ENCODE assay signal across 8 cellular contexts in genomic region chr11:810040-810567, GRCh38. TPM values are rescaled to one million over a fixed set of nuclear protein-coding genes. Genes with fewer than 3 reads are reported as not detected.
DNase-seq lines count a peak whose midpoint lies in the region; ATAC-seq and TF ChIP-seq lines count a peak whose summit lies in the region.

No MANE protein-coding gene starts in this region.

- H3K4me1 Mint-ChIP-seq in activated naive CD8-positive, alpha-beta T cell treated with anti-CD3 and anti-CD28 coated beads, Interleukin-2, amount 50 U/mL, for 24 hours: peaks cover 42% of the 10 kb centered on the region

- no peak for TF ChIP-seq EP300 in tibial nerve (IDR thresholded peaks at IDR 0.05)

- DNase-seq in activated naive CD8-positive, alpha-beta T cell treated with anti-CD3 and anti-CD28 coated beads, Interleukin-2, amount 50 U/mL, for 24 hours: no peak
- DNase-seq in left colon: no peak
- DNase-seq in tibial nerve (ENCODE audit: low spot score in 2 of 2): no peak
- no peak for DNase-seq in GM19238 (ENCODE audit: insufficient read length, low spot score)
- no peak for DNase-seq in mucosa of gallbladder (ENCODE audit: low spot score)
- DNase-seq in NCI-H2196 treated with DMSO at 0.1 percent for 48 hours (lab: John Stamatoyannopoulos, UW; ENCODE audit: unreplicated experiment): no peak

- no peaks in the 10 kb centered on the region for H3K9me3 Mint-ChIP-seq in activated naive CD8-positive, alpha-beta T cell treated with anti-CD3 and anti-CD28 coated beads, Interleukin-2, amount 50 U/mL, for 24 hours

- H3K4me2 ChIP-seq in BLaER1 treated with 17β-estradiol and CSF1 and Interleukin-3, amounts not matched to agents 10 nM and 100 nM: peak overlapping the region; percentile 88 to 99 (median 95)

- H3K27ac Mint-ChIP-seq in activated naive CD8-positive, alpha-beta T cell treated with anti-CD3 and anti-CD28 coated beads, Interleukin-2, amount 50 U/mL, for 24 hours: peak overlapping the region; percentile 98

- H3K27me3 ChIP-seq in BLaER1 treated with 17β-estradiol and CSF1 and Interleukin-3, amounts not matched to agents 10 nM and 100 nM: no peaks in the 10 kb centered on the region
- no peaks in the 10 kb centered on the region for H3K27me3 ChIP-seq in tibial nerve

- peak; percentile 6 for ATAC-seq in HG02623 (IDR thresholded peaks at IDR 0.05; ENCODE audit: unreplicated experiment)
- ATAC-seq in activated naive CD8-positive, alpha-beta T cell treated with anti-CD3 and anti-CD28 coated beads, Interleukin-2, amount 50 U/mL, for 24 hours: no peak
- ATAC-seq in left colon: peak; percentile 36

- H3K27ac ChIP-seq in BLaER1 treated with 17β-estradiol and CSF1 and Interleukin-3, amounts not matched to agents 10 nM and 100 nM: peak overlapping the region; percentile 94 to 99 (median 97)
- peak overlapping the region; percentile 96 to 98 (median 97) for H3K27ac ChIP-seq in tibial nerve

- H3K36me3 ChIP-seq in BLaER1 treated with 17β-estradiol and CSF1 and Interleukin-3, amounts not matched to agents 10 nM and 100 nM: peaks cover 35 to 50% (median 45%) of the 10 kb centered on the region in 11 experiments
- H3K36me3 ChIP-seq in tibial nerve: peaks cover 0 to 39% (median 7%) of the 10 kb centered on the region in 3 donors

- intact Hi-C loops in left colon (cut with DNase I, micrococcal nuclease): no loop called here

- peaks cover 33 to 53% (median 51%) of the 10 kb centered on the region in 11 experiments; a peak in 21 of 22 replicates for H4K20me1 ChIP-seq in BLaER1 treated with 17β-estradiol and CSF1 and Interleukin-3, amounts not matched to agents 10 nM and 100 nM

- H3K4me1 ChIP-seq in BLaER1 treated with 17β-estradiol and CSF1 and Interleukin-3, amounts not matched to agents 10 nM and 100 nM: peaks cover 41 to 64% (median 58%) of the 10 kb centered on the region in 10 experiments
- peaks cover 0 to 43% (median 21%) of the 10 kb centered on the region in 4 donors for H3K4me1 ChIP-seq in tibial nerve

- peak in 1 of 5 experiments; percentile 27 for TF ChIP-seq CTCF in tibial nerve (IDR thresholded peaks at IDR 0.05)

- peaks cover 39% of the 10 kb centered on the region for H3K36me3 Mint-ChIP-seq in activated naive CD8-positive, alpha-beta T cell treated with anti-CD3 and anti-CD28 coated beads, Interleukin-2, amount 50 U/mL, for 24 hours (ENCODE audit: low read depth)

- 1% methylated on average over 14 to 47 of the region's 55 CpGs for WGBS in tibial nerve, 2 donors

- peak overlapping the region; percentile 94 to 100 (median 98) for H3K9ac ChIP-seq in BLaER1 treated with 17β-estradiol and CSF1 and Interleukin-3, amounts not matched to agents 10 nM and 100 nM

- H3K4me3 ChIP-seq in BLaER1 treated with 17β-estradiol and CSF1 and Interleukin-3, amounts not matched to agents 10 nM and 100 nM: peak overlapping the region; percentile 88 to 100 (median 98)
- H3K4me3 ChIP-seq in tibial nerve: peak overlapping the region; percentile 71 to 92 (median 84)

- H3K4me3 Mint-ChIP-seq in activated naive CD8-positive, alpha-beta T cell treated with anti-CD3 and anti-CD28 coated beads, Interleukin-2, amount 50 U/mL, for 24 hours: peak overlapping the region; percentile 93

- TF ChIP-seq POLR2A in tibial nerve (IDR thresholded peaks at IDR 0.05): peak in 1 of 2 donors; percentile 59

- H3K9me3 ChIP-seq in BLaER1 treated with 17β-estradiol and CSF1 and Interleukin-3, amounts not matched to agents 10 nM and 100 nM (replicated peaks in 1 of 11): no peaks in the 10 kb centered on the region
- H3K9me3 ChIP-seq in tibial nerve: no peaks in the 10 kb centered on the region

- H3K27me3 Mint-ChIP-seq in activated naive CD8-positive, alpha-beta T cell treated with anti-CD3 and anti-CD28 coated beads, Interleukin-2, amount 50 U/mL, for 24 hours: no peaks in the 10 kb centered on the region

RNA-seq across cellular contexts. Expression of gene RPLP2, which starts 0.3 kb away (rescaled TPM):
- total RNA-seq in left colon (1,000 to 10,000 TPM; 1,811 to 1,846 TPM), tibial nerve (100 to 1,000 TPM; 404 to 765 (median 584) TPM), mucosa of gallbladder (1,317 TPM)

RNA-seq across cellular contexts. Expression of gene PIDD1, which starts 5.1 kb away (rescaled TPM):
- total RNA-seq in left colon: 10 to 100 TPM; 20.0 to 25.8 TPM
- 10 to 100 TPM; 32.2 to 67.5 (median 35.9) TPM for total RNA-seq in tibial nerve
- 27.7 TPM for total RNA-seq in mucosa of gallbladder

RNA-seq across cellular contexts. Expression of gene PNPLA2, which starts 8.6 kb away (rescaled TPM):
- total RNA-seq in left colon (100 to 1,000 TPM; 161 to 222 TPM), tibial nerve (100 to 1,000 TPM; 136 to 314 (median 187) TPM), mucosa of gallbladder (159 TPM)

RNA-seq across cellular contexts. Expression of gene SLC25A22, which starts 12.0 kb away (rescaled TPM):
- total RNA-seq in left colon: 10 to 100 TPM; 16.0 to 16.8 TPM
- total RNA-seq in tibial nerve: 10 to 100 TPM in 2 of 4 donors, 1 to 10 TPM in 2; 8.0 to 17.5 (median 10.0) TPM
- total RNA-seq in mucosa of gallbladder: 16.3 TPM

RNA-seq across cellular contexts. Expression of gene CRACR2B, which starts 17.6 kb away (rescaled TPM):
- 100 to 1,000 TPM; 117 to 122 TPM for total RNA-seq in left colon
- total RNA-seq in tibial nerve: 10 to 100 TPM in 3 of 4 donors, 1 to 10 TPM in 1; 7.1 to 19.7 (median 16.8) TPM
- 40.5 TPM for total RNA-seq in mucosa of gallbladder
